9 cellular contexts compared by ENCODE assay signal in genomic region chr6:43355862-43356590, GRCh38. TPM values are rescaled to one million over a fixed set of nuclear protein-coding genes. Genes with fewer than 3 reads are reported as not detected.
DNase-seq lines count a peak whose midpoint lies in the region; ATAC-seq, FAIRE-seq and TF ChIP-seq lines count a peak whose summit lies in the region.
"Had no signal": no experiment of that assay in that cellular context is flagged by ENCODE, and none has a peak within 500 bp of the region (broad histone marks: within the 10 kb centered on the region; RNA-seq: fewer than 3 reads in every experiment).

No MANE protein-coding gene starts in this region.

- TF ChIP-seq POLR2A in A549 (IDR thresholded peaks at IDR 0.05; ENCODE audit: low read length): no peak
- no peak for TF ChIP-seq POLR2A in heart left ventricle (IDR thresholded peaks at IDR 0.05)

- in situ Hi-C loops in Panc1 (cut with HindIII; ENCODE audit: low pct_unique_long_range_greater_than_20kb, low sequenced_read_pairs): no loop called here

- no peak overlapping the region for H3K27ac ChIP-seq in A549
- H3K27ac ChIP-seq in Panc1 (ENCODE audit: low read length): no peak overlapping the region
- no peak overlapping the region for H3K27ac ChIP-seq in heart left ventricle

- H3K4me3 ChIP-seq in A549 (no peak overlapping the region), Panc1 (ENCODE audit: low read depth in 2 of 2, low read length in 2 of 2) (no peak overlapping the region), heart left ventricle (no peak overlapping the region)

- BruUV-seq in Panc1 (replicated peaks; lab: Mats Ljungman, UMichigan): no TSS peak

- POLR2A ChIA-PET in A549 (lab: Yijun Ruan, JAX): no interaction called here
- POLR2A ChIA-PET in Panc1 (lab: Charles Lee): no interaction called here

- H3K9me3 ChIP-seq in A549: no peaks in the 10 kb centered on the region
- H3K9me3 ChIP-seq in Panc1 (ENCODE audit: control insufficient read depth, insufficient read depth, low read depth, low read length): no peaks in the 10 kb centered on the region
- H3K9me3 ChIP-seq in heart left ventricle: no peaks in the 10 kb centered on the region

- no peak for FAIRE-seq in A549 (lab: Jason Lieb, UNC)

- TF ChIP-seq RAD21 in A549 (conservative IDR thresholded peaks at IDR 0.05 in 1 of 2, IDR thresholded peaks at IDR 0.05 in 1 of 2): peak; percentile 21 to 37; a peak in 4 of 5 replicates

- intact Hi-C loops in Panc1 (cut with micrococcal nuclease; ENCODE audit: unreplicated experiment): no loop called here
- intact Hi-C loops in heart left ventricle (cut with DNase I): loop anchor here (1.0 to 10.0 kb wide), 6 partner anchors 89 to 171 kb away; partner anchors contain the start of gene CUL9 (in 1 of the 10)

- no peak overlapping the region for H3K4me2 ChIP-seq in A549

- no peaks in the 10 kb centered on the region for H3K27me3 ChIP-seq in Panc1 (ENCODE audit: control insufficient read depth, insufficient read depth, low read length)
- H3K27me3 ChIP-seq in heart left ventricle: no peaks in the 10 kb centered on the region

- CTCF ChIA-PET in A549 (lab: Yijun Ruan, JAX) (interaction anchor here (0.6 to 2.0 kb wide), 7 partner anchors 19 to 129 kb away, joined by 3 to 13 read pairs (median 4); partner anchors contain the start of gene DNPH1), Panc1 (lab: Charles Lee) (no interaction called here)

- ATAC-seq in A549 (peak; percentile 62 to 82; a peak in 4 of 6 replicates), Panc1 (0 out of 2 replicates have a peak, but pooled peaks have one; percentile 68), heart left ventricle (peak; percentile 71 to 91 (median 90)), HG03095 (IDR thresholded peaks at IDR 0.05; ENCODE audit: unreplicated experiment) (no peak), HG02610 (IDR thresholded peaks at IDR 0.05; ENCODE audit: unreplicated experiment) (no peak)

- TF ChIP-seq CTCF in A549 (IDR thresholded peaks at IDR 0.05) (0 out of 3 replicates have a peak, but pooled peaks have one; percentile 12), GM10266 (IDR thresholded peaks at IDR 0.05; ENCODE audit: control insufficient read depth, insufficient read depth, low read depth, missing control alignments) (peak; percentile 36), Panc1 (IDR thresholded peaks at IDR 0.05) (peak; percentile 53), heart left ventricle (IDR thresholded peaks at IDR 0.05) (peak in 11 of 12 donors; percentile 9 to 61 (median 44))

- TF ChIP-seq EP300 in A549 (IDR thresholded peaks at IDR 0.05): no peak

- peak; percentile 7 to 20 for DNase-seq in A549 (ENCODE audit: low read depth in 1 of 2, low spot score in 1 of 2)
- no peak for DNase-seq in GM10266 (ENCODE audit: extremely low spot score)
- no peak for DNase-seq in Panc1 (ENCODE audit: low read depth, low spot score)
- no peak for DNase-seq in heart left ventricle
- no peak for DNase-seq in H4 (ENCODE audit: low spot score)
- no peak for DNase-seq in activated CD8-positive, alpha-beta memory T cell treated with anti-CD3 and anti-CD28 coated beads for 24 hours

- H3K36me3 ChIP-seq in Panc1 (ENCODE audit: control insufficient read depth, insufficient read depth, low read length): peaks cover 33% of the 10 kb centered on the region
- peaks cover 0 to 100% (median 88%) of the 10 kb centered on the region in 9 donors for H3K36me3 ChIP-seq in heart left ventricle

- 94% methylated on average over 2 of the region's 2 CpGs for WGBS in A549 (ENCODE audit: missing lambda C conversion rate)
- WGBS in heart left ventricle, 4 donors: 62 to 78% (median 74%) methylated on average over 2 of the region's 2 CpGs

- H3K4me1 ChIP-seq in A549 (no peaks in the 10 kb centered on the region), Panc1 (ENCODE audit: control insufficient read depth, insufficient read depth, low read length) (no peaks in the 10 kb centered on the region), heart left ventricle (no peaks in the 10 kb centered on the region)

TF ChIP-seq in A549, 52 proteins besides CTCF, POLR2A, EP300 and RAD21:
- no peak for TF ChIP-seq SREBF2 (IDR thresholded peaks at IDR 0.05)
- TF ChIP-seq SMC3 (IDR thresholded peaks at IDR 0.05): 0 out of 3 replicates have a peak, but pooled peaks have one; percentile 11

RNA-seq across cellular contexts. Expression of gene ZNF318, which starts 13.4 kb away (rescaled TPM):
- polyA plus RNA-seq in A549 (2011; rRNA removed) (9.2 and 10.3 TPM in 2 replicates), A549 (2017; fragmentation: RNase III; extraction: RNeasy Plus Mini Kit Qiagen cat#74134 plus additional on column Dnase treatment) (4.3 to 5.0 TPM (median 4.7 TPM) in 3 replicates), heart left ventricle (1 to 10 TPM; 7.3 to 9.2 TPM)
- 2.9 and 3.9 TPM in 2 replicates for polyA plus RNA-seq in A549 (2012; cell fraction: cytosol; rRNA removed)
- polyA plus RNA-seq in A549 (2012; cell fraction: nucleus; rRNA removed): 3.9 and 4.1 TPM in 2 replicates
- 17.9 and 18.2 TPM in 2 replicates for polyA minus RNA-seq in A549 (2011; rRNA and poly(A)+ RNA removed)
- total RNA-seq in Panc1 (2021; ENCODE audit: unreplicated experiment) (28.0 TPM), heart left ventricle (10 to 100 TPM; 10.5 to 15.7 (median 14.3) TPM)
- polyA plus RNA-seq in Panc1 (2012; ENCODE audit: insufficient read length): 10.6 TPM
- total RNA-seq in H4 (2014; rRNA removed; shearing (Covaris generic)): 4.7 and 7.5 TPM in 2 replicates

RNA-seq across cellular contexts. Expression of gene CRIP3, which starts 47.4 kb away (rescaled TPM):
- polyA plus RNA-seq in A549 (2011; rRNA removed) (1.3 and 2.6 TPM in 2 replicates), A549 (2017; fragmentation: RNase III; extraction: RNeasy Plus Mini Kit Qiagen cat#74134 plus additional on column Dnase treatment) (2.1 to 2.8 TPM (median 2.4 TPM) in 3 replicates), heart left ventricle (10 to 100 TPM in 1 of 2 donors, 1 to 10 TPM in 1; 3.6 to 66.7 TPM)
- polyA plus RNA-seq in A549 (2012; cell fraction: cytosol; rRNA removed): 0.70 and 0.74 TPM in 2 replicates
- 1.8 and 2.4 TPM in 2 replicates for polyA plus RNA-seq in A549 (2012; cell fraction: nucleus; rRNA removed)
- 1.8 and 2.9 TPM in 2 replicates for polyA minus RNA-seq in A549 (2011; rRNA and poly(A)+ RNA removed)
- total RNA-seq in Panc1 (2021; ENCODE audit: unreplicated experiment) (0.64 TPM), heart left ventricle (10 to 100 TPM in 6 of 9 donors, 1 to 10 TPM in 3; 3.7 to 63.3 (median 20.9) TPM)
- polyA plus RNA-seq in Panc1 (2012; ENCODE audit: insufficient read length): 0.44 TPM
- total RNA-seq in H4 (2014; rRNA removed; shearing (Covaris generic)): not detected in 2 replicates

RNA-seq across cellular contexts. Expression of gene SLC22A7, which starts 58.0 kb away (rescaled TPM):
- polyA plus RNA-seq in A549 (2011; rRNA removed): not detected in 2 replicates
- not detected in 2 replicates for polyA plus RNA-seq in A549 (2012; cell fraction: cytosol; rRNA removed)
- not detected in 2 replicates for polyA plus RNA-seq in A549 (2012; cell fraction: nucleus; rRNA removed)
- polyA plus RNA-seq in A549 (2017; fragmentation: RNase III; extraction: RNeasy Plus Mini Kit Qiagen cat#74134 plus additional on column Dnase treatment): not detected in 3 replicates
- not detected in 2 replicates for polyA minus RNA-seq in A549 (2011; rRNA and poly(A)+ RNA removed)
- not detected for total RNA-seq in Panc1 (2021; ENCODE audit: unreplicated experiment)
- not detected for polyA plus RNA-seq in Panc1 (2012; ENCODE audit: insufficient read length)
- total RNA-seq in heart left ventricle: under 1 TPM in 4 of 9 donors, not detected in 5; 0.12 to 0.32 (median 0.14) TPM
- under 1 TPM in 1 of 2 donors, not detected in 1; 0.23 TPM for polyA plus RNA-seq in heart left ventricle
- total RNA-seq in H4 (2014; rRNA removed; shearing (Covaris generic)): not detected in 2 replicates
- total RNA-seq: activated CD8-positive, alpha-beta memory T cell treated with anti-CD3 and anti-CD28 coated beads for 36 hours had no signal

Comparison
In these comparisons a context has a peak if more than half of its experiments do, and no peak if none do; other contexts are left out.
1. ATAC-seq: peak in A549 (2 of 2), Panc1 (single experiment) and heart left ventricle (4 of 4); none in HG03095 (single experiment) and HG02610 (single experiment).
2. DNase-seq: peak in A549 (2 of 2); none in GM10266 (single experiment), Panc1 (single experiment), heart left ventricle (0 of 5), H4 (single experiment) and activated CD8-positive, alpha-beta memory T cell treated with anti-CD3 and anti-CD28 coated beads for 24 hours (single experiment).
3. Peak in every context shown above with its lines, with median percentiles within 50 percentile points of each other: CTCF ChIP-seq.